ENCODE assay signal across 29 cellular contexts in the genomic region with DNA sequence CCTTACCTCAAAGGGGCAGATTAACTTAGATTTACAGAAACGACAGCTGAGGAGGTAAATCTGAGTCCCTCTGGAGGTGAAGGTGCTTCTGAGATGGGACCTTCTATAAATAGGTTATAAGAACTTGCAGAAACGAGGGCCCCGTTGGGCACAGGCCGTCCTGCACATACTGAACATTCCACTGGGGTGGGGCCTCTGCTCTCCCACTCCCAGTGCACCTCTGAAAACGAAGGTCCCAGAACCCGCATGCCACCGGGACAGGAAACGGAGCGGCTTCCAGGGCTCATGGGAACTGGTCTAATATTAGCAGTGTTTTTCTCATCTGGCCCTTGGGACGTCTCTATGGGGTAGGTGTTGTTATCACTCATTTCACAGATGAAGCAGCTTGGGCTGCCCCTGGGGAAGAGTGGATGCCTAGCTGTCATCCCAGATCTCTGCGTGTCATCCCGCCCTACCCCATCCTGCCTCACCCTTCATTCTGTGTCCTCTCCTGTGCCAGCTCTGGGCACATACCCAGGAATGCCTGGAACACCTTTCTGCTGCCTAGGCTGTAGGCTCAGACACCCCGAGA. TPM values are rescaled to one million over a fixed set of nuclear protein-coding genes. Genes with fewer than 3 reads are reported as not detected.
DNase-seq lines count a peak whose midpoint lies in the region; ATAC-seq and TF ChIP-seq lines count a peak whose summit lies in the region.
"Had no signal": no experiment of that assay in that cellular context is flagged by ENCODE, and none has a peak within 500 bp of the region (broad histone marks: within the 10 kb centered on the region; RNA-seq: fewer than 3 reads in every experiment).

No MANE protein-coding gene starts in this region.

- H3K9me3 ChIP-seq in SJCRH30 (replicated peaks) (no peaks in the 10 kb centered on the region), lower lobe of right lung (no peaks in the 10 kb centered on the region), upper lobe of left lung (no peaks in the 10 kb centered on the region), adrenal gland (replicated peaks in 1 of 3) (no peaks in the 10 kb centered on the region)
- H3K9me3 ChIP-seq: colonic mucosa, mucosa of descending colon had no signal

- no peaks in the 10 kb centered on the region for H3K36me3 ChIP-seq in SJCRH30
- H3K36me3 ChIP-seq in lower lobe of right lung, result no peaks in the 10 kb centered on the region
- H3K36me3 ChIP-seq in upper lobe of left lung, result no peaks in the 10 kb centered on the region
- H3K36me3 ChIP-seq in adrenal gland (replicated peaks in 1 of 2), result no peaks in the 10 kb centered on the region
- H3K36me3 ChIP-seq: colonic mucosa had no signal

- H3K4me1 ChIP-seq in SJCRH30, result peaks cover 14% of the 10 kb centered on the region
- H3K4me1 ChIP-seq in lower lobe of right lung, result no peaks in the 10 kb centered on the region
- H3K4me1 ChIP-seq in upper lobe of left lung, result no peaks in the 10 kb centered on the region
- H3K4me1 ChIP-seq in adrenal gland (replicated peaks in 1 of 2), result no peaks in the 10 kb centered on the region
- H3K4me1 ChIP-seq: colonic mucosa had no signal

- intact Hi-C loops in Right ventricle myocardium superior (cut with DNase I), result no loop called here
- intact Hi-C loops in lower lobe of right lung (cut with DNase I), result no loop called here
- intact Hi-C loops in adrenal gland (cut with DNase I), result no loop called here

- H3K4me3 ChIP-seq in SJCRH30 (no peak overlapping the region), lower lobe of right lung (no peak overlapping the region), upper lobe of left lung (no peak overlapping the region), adrenal gland (no peak overlapping the region)
- H3K4me3 ChIP-seq: colonic mucosa, mucosa of descending colon, PC-9, skin epidermis had no signal

- H3K27ac ChIP-seq in SJCRH30, result no peak overlapping the region
- peak overlapping the region; percentile 58 for H3K27ac ChIP-seq in lower lobe of right lung
- H3K27ac ChIP-seq in upper lobe of left lung, result peak overlapping the region; percentile 42 to 69 (median 56)
- H3K27ac ChIP-seq in adrenal gland, result peak overlapping the region in 1 of 5 donors; percentile 22
- H3K27ac ChIP-seq: colonic mucosa, PC-9, VCaP had no signal

- 58 to 59% methylated on average over 8 to 13 of the region's 13 CpGs for WGBS in upper lobe of left lung, 2 donors
- 73 to 84% (median 80%) methylated on average over 11 to 13 of the region's 13 CpGs for WGBS in adrenal gland, 4 donors

- no peak for TF ChIP-seq POLR2A in upper lobe of left lung (IDR thresholded peaks at IDR 0.05)
- no peak for TF ChIP-seq POLR2A in adrenal gland (IDR thresholded peaks at IDR 0.05)

- ATAC-seq in Right ventricle myocardium superior (ENCODE audit: poor library complexity), result peak; percentile 81
- ATAC-seq in lower lobe of right lung, result peak; percentile 80 to 87
- ATAC-seq in upper lobe of left lung (ENCODE audit: low FRiP score in 2 of 2), result peak; percentile 26 to 82
- ATAC-seq: activated CD8-positive, alpha-beta memory T cell treated with anti-CD3 and anti-CD28 coated beads, Interleukin-2, amount 10 ng/mL, durations not matched to agents 7 days and 5 days; mucosa of descending colon; stimulated activated memory B cell treated with anti-CD40 and anti-IgM and Interleukin-4, amounts not matched to agents 10 μg/mL and 1 μg/mL and 100 μg/mL, for 72 hours had no signal

- TF ChIP-seq CTCF in lower lobe of right lung (IDR thresholded peaks at IDR 0.05) (no peak), upper lobe of left lung (IDR thresholded peaks at IDR 0.05) (no peak), adrenal gland (IDR thresholded peaks at IDR 0.05) (no peak)

- H3K27me3 ChIP-seq in SJCRH30 (no peaks in the 10 kb centered on the region), lower lobe of right lung (ENCODE audit: low read depth) (no peaks in the 10 kb centered on the region), upper lobe of left lung (no peaks in the 10 kb centered on the region), adrenal gland (no peaks in the 10 kb centered on the region)
- H3K27me3 ChIP-seq: colonic mucosa had no signal

- DNase-seq in SJCRH30, result peak; percentile 60 to 76
- DNase-seq in Right ventricle myocardium superior, result peak; percentile 80
- DNase-seq in lower lobe of right lung, result peak; percentile 65
- DNase-seq in upper lobe of left lung, result peak in 1 of 2 donors; percentile 72
- DNase-seq in DMS153 treated with DMSO at 0.1 percent for 48 hours (lab: John Stamatoyannopoulos, UW; ENCODE audit: unreplicated experiment), result no peak
- no peak for DNase-seq in adrenal gland
- DNase-seq in activated T-cell treated with anti-CD3 and anti-CD28 coated beads for 4 hours, result no peak
- no peak for DNase-seq in NCI-H526 (lab: John Stamatoyannopoulos, UW)
- DNase-seq: activated CD4-positive, alpha-beta T cell treated with anti-CD3 and anti-CD28 coated beads, Interleukin-2, amount 10 ng/mL, durations not matched to agents 24 days and 14 days; activated CD8-positive, alpha-beta memory T cell treated with anti-CD3 and anti-CD28 coated beads, Interleukin-2, amount 10 ng/mL, durations not matched to agents 7 days and 5 days; CD4-positive, alpha-beta T cell; colonic mucosa; DMS 273 treated with DMSO at 0.1 percent for 48 hours; endodermal cell; KG1; mucosa of descending colon; MV-4-11; NCI-H1694 treated with DMSO at 0.1 percent for 48 hours; NCI-H774; PC-9; stimulated activated CD4-positive, alpha-beta T cell treated with anti-CD3 and anti-CD28 coated beads, Interleukin-2, amount 100 ng/mL, for 24 hours; T-helper 2 cell had no signal

- TF ChIP-seq EP300 in upper lobe of left lung (IDR thresholded peaks at IDR 0.05), result peak in 2 of 4 donors; percentile 54 to 61

RNA-seq across cellular contexts. Expression of gene C10orf62, which starts 19.6 kb away (rescaled TPM):
- 0.75 and 0.84 TPM in 2 replicates for total RNA-seq in SJCRH30 (2014; rRNA removed; shearing (Covaris generic))
- total RNA-seq in Right ventricle myocardium superior (0.48 TPM), lower lobe of right lung (not detected), upper lobe of left lung (1 to 10 TPM in 1 of 6 donors, under 1 TPM in 1, not detected in 4; 0.20 to 7.3 TPM), adrenal gland (1 to 10 TPM in 3 of 8 donors, under 1 TPM in 2, not detected in 3; 0.47 to 2.3 (median 1.1) TPM)
- 1 to 10 TPM in 1 of 3 donors, under 1 TPM in 2; 0.26 to 1.3 (median 0.44) TPM for polyA plus RNA-seq in adrenal gland
- total RNA-seq: activated CD4-positive, alpha-beta T cell treated with anti-CD3 and anti-CD28 coated beads, Interleukin-2, amount 10 ng/mL, durations not matched to agents 24 days and 14 days; activated CD8-positive, alpha-beta memory T cell treated with anti-CD3 and anti-CD28 coated beads, Interleukin-2, amount 10 ng/mL, durations not matched to agents 7 days and 5 days; CD4-positive, alpha-beta T cell; colonic mucosa; endodermal cell; HT1080; mucosa of descending colon; SK-MEL-5; temporal lobe had no signal

RNA-seq across cellular contexts. Expression of gene MORN4, which starts 24.2 kb away (rescaled TPM):
- total RNA-seq in SJCRH30 (2014; rRNA removed; shearing (Covaris generic)), result 1.9 and 2.9 TPM in 2 replicates
- total RNA-seq in Right ventricle myocardium superior, result 8.1 TPM
- total RNA-seq in lower lobe of right lung, result 5.4 TPM
- 1 to 10 TPM; 1.3 to 7.7 (median 3.2) TPM for total RNA-seq in upper lobe of left lung
- 10 to 100 TPM in 2 of 8 donors, 1 to 10 TPM in 6; 1.6 to 12.2 (median 8.0) TPM for total RNA-seq in adrenal gland
- 10 to 100 TPM in 2 of 3 donors, 1 to 10 TPM in 1; 5.1 to 15.0 (median 11.7) TPM for polyA plus RNA-seq in adrenal gland

RNA-seq across cellular contexts. Expression of gene HOGA1, which starts 24.9 kb away (rescaled TPM):
- 1.7 and 3.5 TPM in 2 replicates for total RNA-seq in SJCRH30 (2014; rRNA removed; shearing (Covaris generic))
- total RNA-seq in Right ventricle myocardium superior, result 18.7 TPM
- total RNA-seq in lower lobe of right lung, result 1.1 TPM
- total RNA-seq in upper lobe of left lung, result 1 to 10 TPM in 5 of 6 donors, under 1 TPM in 1; 0.39 to 4.2 (median 1.9) TPM
- 10 to 100 TPM in 6 of 8 donors, 1 to 10 TPM in 2; 8.0 to 30.8 (median 16.2) TPM for total RNA-seq in adrenal gland
- polyA plus RNA-seq in adrenal gland, result 10 to 100 TPM in 2 of 3 donors, 1 to 10 TPM in 1; 3.2 to 13.6 (median 12.1) TPM
- total RNA-seq: activated CD4-positive, alpha-beta T cell treated with anti-CD3 and anti-CD28 coated beads, Interleukin-2, amount 10 ng/mL, durations not matched to agents 24 days and 14 days; activated CD8-positive, alpha-beta memory T cell treated with anti-CD3 and anti-CD28 coated beads, Interleukin-2, amount 10 ng/mL, durations not matched to agents 7 days and 5 days; CD4-positive, alpha-beta T cell had no signal

RNA-seq across cellular contexts. Expression of gene PI4K2A, which starts 31.4 kb away (rescaled TPM):
- 19.4 and 20.1 TPM in 2 replicates for total RNA-seq in SJCRH30 (2014; rRNA removed; shearing (Covaris generic))
- total RNA-seq in Right ventricle myocardium superior (9.9 TPM), lower lobe of right lung (29.7 TPM), upper lobe of left lung (10 to 100 TPM; 22.0 to 34.4 (median 28.6) TPM), adrenal gland (10 to 100 TPM; 30.0 to 70.8 (median 42.7) TPM)
- 10 to 100 TPM; 17.8 to 69.8 (median 18.2) TPM for polyA plus RNA-seq in adrenal gland

RNA-seq across cellular contexts. Expression of gene ANKRD2, which starts 36.5 kb away (rescaled TPM):
- total RNA-seq in SJCRH30 (2014; rRNA removed; shearing (Covaris generic)), result 0.26 and 0.51 TPM in 2 replicates
- total RNA-seq in Right ventricle myocardium superior (152 TPM), lower lobe of right lung (0.35 TPM), upper lobe of left lung (1 to 10 TPM in 3 of 6 donors, under 1 TPM in 2, not detected in 1; 0.67 to 2.4 (median 1.1) TPM), adrenal gland (1 to 10 TPM in 5 of 8 donors, under 1 TPM in 1, not detected in 2; 0.84 to 2.9 (median 2.5) TPM)
- under 1 TPM; 0.24 to 0.81 (median 0.72) TPM for polyA plus RNA-seq in adrenal gland
- total RNA-seq: activated CD4-positive, alpha-beta T cell treated with anti-CD3 and anti-CD28 coated beads, Interleukin-2, amount 10 ng/mL, durations not matched to agents 24 days and 14 days; CD4-positive, alpha-beta T cell; endodermal cell; HT1080; progenitor cell of endocrine pancreas; SK-MEL-5; temporal lobe had no signal

Comparison
In these comparisons a context has a peak if more than half of its experiments do, and no peak if none do; other contexts are left out.
1. DNase-seq: peak in SJCRH30 (2 of 2), Right ventricle myocardium superior (single experiment) and lower lobe of right lung (single experiment); none in DMS153 treated with DMSO at 0.1 percent for 48 hours (single experiment), adrenal gland (0 of 7), activated T-cell treated with anti-CD3 and anti-CD28 coated beads for 4 hours (single experiment) and NCI-H526 (0 of 2).
2. Peak in every context shown above with its lines, with median percentiles within 50 percentile points of each other: ATAC-seq.